ENCODE assay signal across 16 cellular contexts in genomic region chr16:26985100-26986065, GRCh38.
DNase-seq lines count a peak whose midpoint lies in the region; ATAC-seq and TF ChIP-seq lines count a peak whose summit lies in the region.
"Had no signal": no experiment of that assay in that cellular context is flagged by ENCODE, and none has a peak within 500 bp of the region (broad histone marks: within the 10 kb centered on the region; RNA-seq: fewer than 3 reads in every experiment).

No MANE protein-coding gene starts in this region.

- H3K14ac ChIP-seq in IMR-90 (replicated peaks; ENCODE audit: low read depth, low read length) = peak overlapping the region; percentile 65

- H3K36me3 ChIP-seq in GM23338 (ENCODE audit: insufficient read depth) (no peaks in the 10 kb centered on the region), IMR-90 (ENCODE audit: control insufficient read depth, insufficient read depth, low read length) (no peaks in the 10 kb centered on the region), endodermal cell (ENCODE audit: control insufficient read depth, insufficient read depth, low read length) (no peaks in the 10 kb centered on the region), mesendoderm (ENCODE audit: control insufficient read depth, insufficient read depth, low read length) (no peaks in the 10 kb centered on the region), WERI-Rb-1 (no peaks in the 10 kb centered on the region)
- H3K36me3 ChIP-seq in naive thymus-derived CD4-positive, alpha-beta T cell (ENCODE audit: control insufficient read depth in 2 of 3, insufficient read depth in 3 of 3, low read length in 3 of 3) = no peaks in the 10 kb centered on the region
- H3K36me3 ChIP-seq: BE2C had no signal

- H3K23ac ChIP-seq in IMR-90 (ENCODE audit: low read depth, low read length) = 0 out of 2 replicates have a peak overlapping the region, but pooled peaks have one; percentile 49
- no peak overlapping the region for H3K23ac ChIP-seq in mesendoderm (ENCODE audit: low read length)

- TF ChIP-seq CTCF in GM23338 (conservative IDR thresholded peaks at IDR 0.05; ENCODE audit: low read depth in 2 of 2) (no peak), IMR-90 (conservative IDR thresholded peaks at IDR 0.05; ENCODE audit: low read depth, low read length) (no peak), endodermal cell (conservative IDR thresholded peaks at IDR 0.05) (no peak), WERI-Rb-1 (IDR thresholded peaks at IDR 0.05; ENCODE audit: low read depth, low read length) (no peak)

- peak overlapping the region; percentile 98 for H4K91ac ChIP-seq in IMR-90 (ENCODE audit: insufficient read depth, low read depth, low read length)

- H3K9me3 Mint-ChIP-seq in GM23338 (peaks cover 90% of the 10 kb centered on the region), endodermal cell (peaks cover 8% of the 10 kb centered on the region)
- no peaks in the 10 kb centered on the region for H3K9me3 Mint-ChIP-seq in naive thymus-derived CD4-positive, alpha-beta T cell
- H3K9me3 Mint-ChIP-seq: CD4-positive, alpha-beta memory T cell had no signal

- no peak overlapping the region; the same call in 1 of the 2 replicates for H3K18ac ChIP-seq in IMR-90 (ENCODE audit: low read depth, low read length)
- no peak overlapping the region for H3K18ac ChIP-seq in mesendoderm (ENCODE audit: low read length)

- H2AK9ac ChIP-seq in IMR-90 (replicated peaks; ENCODE audit: low read depth, low read length, poor library complexity) = no peak overlapping the region

- H3K27ac Mint-ChIP-seq in GM23338 (peak overlapping the region; percentile 96), endodermal cell (peak overlapping the region; percentile 70)
- no peak overlapping the region for H3K27ac Mint-ChIP-seq in naive thymus-derived CD4-positive, alpha-beta T cell
- H3K27ac Mint-ChIP-seq: CD4-positive, alpha-beta memory T cell had no signal

- H2AK5ac ChIP-seq in IMR-90 (ENCODE audit: low read depth, low read length) (peak overlapping the region; percentile 88), mesendoderm (ENCODE audit: low read length) (no peak overlapping the region)

- peaks cover 9% of the 10 kb centered on the region for H3K27me3 Mint-ChIP-seq in GM23338 (ENCODE audit: insufficient read depth, low read depth, poor library complexity)
- H3K27me3 Mint-ChIP-seq in endodermal cell (ENCODE audit: insufficient read depth) = peaks cover 37% of the 10 kb centered on the region
- peaks cover 4 to 22% (median 13%) of the 10 kb centered on the region in 5 donors for H3K27me3 Mint-ChIP-seq in naive thymus-derived CD4-positive, alpha-beta T cell

- H2BK15ac ChIP-seq in IMR-90 (ENCODE audit: low read depth, low read length) (peak overlapping the region; percentile 86; the same call in 2 of the 3 replicates), mesendoderm (replicated peaks; ENCODE audit: low read depth) (no peak overlapping the region)

- dilution Hi-C loops in IMR-90 (cut with HindIII; ENCODE audit: low sequenced_read_pairs, unreplicated experiment) = no loop called here

- H3K4ac ChIP-seq in IMR-90 (ENCODE audit: low read depth, low read length) = peak overlapping the region; percentile 97
- no peak overlapping the region for H3K4ac ChIP-seq in mesendoderm (ENCODE audit: low read depth, low read length)

- CTCF ChIA-PET in IMR-90 (lab: Yijun Ruan, JAX) = no interaction called here
- CTCF ChIA-PET in naive thymus-derived CD4-positive, alpha-beta T cell (lab: Charles Lee) = no interaction called here

- no peaks in the 10 kb centered on the region for H3K9me3 ChIP-seq in IMR-90 (ENCODE audit: control insufficient read depth, insufficient read depth, low read length)
- H3K9me3 ChIP-seq in endodermal cell (ENCODE audit: control insufficient read depth, low read length) = no peaks in the 10 kb centered on the region
- H3K9me3 ChIP-seq in WERI-Rb-1 (ENCODE audit: severe bottlenecking) = peaks cover 3% of the 10 kb centered on the region
- no peaks in the 10 kb centered on the region for H3K9me3 ChIP-seq in naive thymus-derived CD4-positive, alpha-beta T cell (ENCODE audit: control insufficient read depth in 2 of 3, low read length in 3 of 3)
- H3K9me3 ChIP-seq: BE2C had no signal

- TF ChIP-seq RAD21 in IMR-90 (IDR thresholded peaks at IDR 0.05; ENCODE audit: low read length) = no peak

- ATAC-seq in GM23338 = peak; percentile 84
- no peak for ATAC-seq in IMR-90 (ENCODE audit: low read depth)
- no peak for ATAC-seq in naive thymus-derived CD4-positive, alpha-beta T cell

- H2AFZ ChIP-seq in GM23338 (0 out of 2 replicates have a peak overlapping the region, but pooled peaks have one; percentile 61), IMR-90 (replicated peaks; ENCODE audit: low read length, poor library complexity) (no peak overlapping the region)

- intact Hi-C loops in IMR-90 (cut with micrococcal nuclease) = no loop called here
- intact Hi-C loops in naive thymus-derived CD4-positive, alpha-beta T cell (cut with micrococcal nuclease) = no loop called here
- intact Hi-C loops in head of caudate nucleus (cut with DNase I) = no loop called here

- peaks cover 18% of the 10 kb centered on the region for H3K9me2 ChIP-seq in GM23338 (ENCODE audit: insufficient read depth)

- peak overlapping the region; percentile 48 for H3K4me3 Mint-ChIP-seq in GM23338
- H3K4me3 Mint-ChIP-seq in endodermal cell = no peak overlapping the region
- H3K4me3 Mint-ChIP-seq in naive thymus-derived CD4-positive, alpha-beta T cell = no peak overlapping the region
- H3K4me3 Mint-ChIP-seq: CD4-positive, alpha-beta memory T cell had no signal

- peak; percentile 52 for DNase-seq in GM23338 (ENCODE audit: low spot score)
- DNase-seq in IMR-90 = no peak
- DNase-seq in endodermal cell = peak; percentile 57
- DNase-seq in mesendoderm = peak; percentile 15
- no peak for DNase-seq in WERI-Rb-1
- DNase-seq in naive thymus-derived CD4-positive, alpha-beta T cell = no peak
- DNase-seq in head of caudate nucleus = no peak
- DNase-seq: BE2C; CD4-positive, alpha-beta memory T cell; DND-41; HCEC 1CT; Karpas-422; MM.1S; NCI-H1105 treated with DMSO at 0.1 percent for 48 hours; NCI-H187; SHP77 treated with DMSO at 0.1 percent for 48 hours had no signal

- H4K5ac ChIP-seq in IMR-90 (ENCODE audit: low read depth, low read length) (peak overlapping the region; percentile 32; the same call in 1 of the 2 replicates), mesendoderm (ENCODE audit: low read length) (no peak overlapping the region)

- peak overlapping the region; percentile 42 for H3K4me3 ChIP-seq in GM23338
- no peak overlapping the region for H3K4me3 ChIP-seq in IMR-90 (ENCODE audit: insufficient read depth, low read depth, low read length)
- H3K4me3 ChIP-seq in endodermal cell (ENCODE audit: low read length) = no peak overlapping the region
- no peak overlapping the region for H3K4me3 ChIP-seq in mesendoderm (ENCODE audit: low read length)
- no peak overlapping the region for H3K4me3 ChIP-seq in WERI-Rb-1 (ENCODE audit: low read depth, low read length)
- H3K4me3 ChIP-seq in naive thymus-derived CD4-positive, alpha-beta T cell (ENCODE audit: low read length) = no peak overlapping the region

- H3K27me3 ChIP-seq in GM23338 (ENCODE audit: insufficient read depth) (no peaks in the 10 kb centered on the region), IMR-90 (ENCODE audit: control insufficient read depth, insufficient read depth, low read length) (no peaks in the 10 kb centered on the region), endodermal cell (ENCODE audit: control insufficient read depth, insufficient read depth, low read length, poor library complexity, severe bottlenecking) (peaks cover 36% of the 10 kb centered on the region), mesendoderm (ENCODE audit: insufficient read depth, low read length, poor library complexity) (no peaks in the 10 kb centered on the region), WERI-Rb-1 (ENCODE audit: insufficient read depth, low read depth, severe bottlenecking) (peaks cover 82% of the 10 kb centered on the region)
- no peaks in the 10 kb centered on the region for H3K27me3 ChIP-seq in naive thymus-derived CD4-positive, alpha-beta T cell (ENCODE audit: control insufficient read depth in 2 of 2, insufficient read depth in 2 of 2, low read length in 2 of 2)
- H3K27me3 ChIP-seq: BE2C had no signal

- in situ Hi-C loops in IMR-90 (cut with MboI; ENCODE audit: low sequenced_read_pairs) = no loop called here

- H3F3A ChIP-seq in GM23338 (replicated peaks; ENCODE audit: low read depth) = 0 out of 2 replicates have a peak, but pooled peaks cover 10% of the 10 kb centered on the region

- H3K79me2 ChIP-seq in GM23338 (replicated peaks; ENCODE audit: insufficient read depth) (no peaks in the 10 kb centered on the region), mesendoderm (ENCODE audit: control insufficient read depth, insufficient read depth, low read length) (no peaks in the 10 kb centered on the region)

- H2BK20ac ChIP-seq in IMR-90 (ENCODE audit: low read depth, low read length) = peak overlapping the region; percentile 100

- H3K56ac ChIP-seq in IMR-90 (ENCODE audit: extremely low read depth, insufficient read depth, low read length) = no peak overlapping the region
- no peak overlapping the region for H3K56ac ChIP-seq in mesendoderm (ENCODE audit: low read length)

- H3K4me1 Mint-ChIP-seq in GM23338 = peaks cover 22% of the 10 kb centered on the region
- peaks cover 7% of the 10 kb centered on the region for H3K4me1 Mint-ChIP-seq in endodermal cell
- H3K4me1 Mint-ChIP-seq in naive thymus-derived CD4-positive, alpha-beta T cell = no peaks in the 10 kb centered on the region
- H3K4me1 Mint-ChIP-seq: CD4-positive, alpha-beta memory T cell had no signal

- H3K4me2 ChIP-seq in GM23338 = peak overlapping the region; percentile 74
- no peak overlapping the region for H3K4me2 ChIP-seq in IMR-90 (ENCODE audit: low read depth, low read length)
- H3K4me2 ChIP-seq in mesendoderm (ENCODE audit: low read length) = no peak overlapping the region

- H2BK5ac ChIP-seq in IMR-90 (ENCODE audit: low read depth, low read length, poor library complexity, severe bottlenecking) (peak overlapping the region; percentile 61), mesendoderm (ENCODE audit: low read length) (no peak overlapping the region)

- H2BK120ac ChIP-seq in IMR-90 (ENCODE audit: low read depth, low read length) (peak overlapping the region; percentile 98), mesendoderm (ENCODE audit: low read depth, low read length) (no peak overlapping the region)

- H3K27ac ChIP-seq in GM23338 (ENCODE audit: low read depth) (peak overlapping the region; percentile 97), IMR-90 (ENCODE audit: insufficient read depth, low read length) (peak overlapping the region; percentile 49; the same call in 1 of the 2 replicates), endodermal cell (ENCODE audit: low read depth, low read length) (no peak overlapping the region), mesendoderm (ENCODE audit: low read depth, low read length) (no peak overlapping the region), WERI-Rb-1 (no peak overlapping the region)
- H3K27ac ChIP-seq in naive thymus-derived CD4-positive, alpha-beta T cell (ENCODE audit: low read depth, low read length) = no peak overlapping the region

- no peak for TF ChIP-seq POLR2A in IMR-90 (IDR thresholded peaks at IDR 0.05; ENCODE audit: low read depth, low read length)

- H4K20me1 ChIP-seq in GM23338 (replicated peaks; ENCODE audit: insufficient read depth) (no peaks in the 10 kb centered on the region), IMR-90 (ENCODE audit: insufficient read depth, low read length) (no peaks in the 10 kb centered on the region)

- WGBS in IMR-90 (ENCODE audit: extremely low coverage in 2 of 2, insufficient read length in 1 of 2), 2 experiments = 79% methylated on average over 6 of the region's 17 CpGs; no CpG with 5 or more reads in 1 of the 2 experiments
- 84 to 85% methylated on average over 9 to 17 of the region's 17 CpGs for WGBS in endodermal cell (ENCODE audit: insufficient coverage in 1 of 2, insufficient read length in 1 of 2), 2 experiments
- WGBS in mesendoderm (ENCODE audit: extremely low coverage, insufficient coverage, low lambda C conversion rate) = no CpG with 5 or more reads among the region's 17 CpGs

- H3K4me1 ChIP-seq in GM23338 (ENCODE audit: insufficient read depth) = peaks cover 25% of the 10 kb centered on the region
- H3K4me1 ChIP-seq in IMR-90 (ENCODE audit: control insufficient read depth, insufficient read depth, low read length) = peaks cover 39% of the 10 kb centered on the region
- H3K4me1 ChIP-seq in endodermal cell (ENCODE audit: control insufficient read depth, insufficient read depth, low read length) = no peaks in the 10 kb centered on the region
- H3K4me1 ChIP-seq in mesendoderm (ENCODE audit: control insufficient read depth, low read depth, low read length) = no peaks in the 10 kb centered on the region
- H3K4me1 ChIP-seq in naive thymus-derived CD4-positive, alpha-beta T cell (ENCODE audit: control insufficient read depth in 2 of 2, insufficient read depth in 2 of 2, low read length in 2 of 2) = no peaks in the 10 kb centered on the region
- H3K4me1 ChIP-seq: BE2C had no signal

- H3K79me1 ChIP-seq in IMR-90 (ENCODE audit: low read depth in 1 of 2, low read length in 2 of 2) = peaks cover 0 to 3% of the 10 kb centered on the region in 2 experiments; a peak in 1 of 4 replicates
- H3K79me1 ChIP-seq in mesendoderm (ENCODE audit: low read length) = no peaks in the 10 kb centered on the region

- H4K8ac ChIP-seq in IMR-90 (ENCODE audit: low read depth in 2 of 2, low read length in 2 of 2) = peak overlapping the region; percentile 76 to 80; a peak in 3 of 4 replicates
- no peak overlapping the region for H4K8ac ChIP-seq in mesendoderm (ENCODE audit: low read depth, low read length)

- H3K9ac ChIP-seq in IMR-90 (ENCODE audit: low read depth, low read length) = no peak overlapping the region
- no peak overlapping the region for H3K9ac ChIP-seq in endodermal cell (ENCODE audit: extremely low read depth, low read length, poor library complexity, severe bottlenecking)
- no peak overlapping the region for H3K9ac ChIP-seq in mesendoderm (ENCODE audit: low read length)

- peaks cover 13% of the 10 kb centered on the region for H3K36me3 Mint-ChIP-seq in GM23338 (ENCODE audit: low read depth)
- H3K36me3 Mint-ChIP-seq in endodermal cell (ENCODE audit: low read depth) = no peaks in the 10 kb centered on the region
- H3K36me3 Mint-ChIP-seq in naive thymus-derived CD4-positive, alpha-beta T cell = no peaks in the 10 kb centered on the region
- H3K36me3 Mint-ChIP-seq: CD4-positive, alpha-beta memory T cell had no signal

- no TSS peak for BruUV-seq in IMR-90 (replicated peaks; lab: Mats Ljungman, UMichigan)

- POLR2A ChIA-PET in IMR-90 (lab: Charles Lee; ENCODE audit: unreplicated experiment) = no interaction called here
- POLR2A ChIA-PET in naive thymus-derived CD4-positive, alpha-beta T cell (lab: Charles Lee) = no interaction called here

- H3K9me1 ChIP-seq in IMR-90 (ENCODE audit: insufficient read depth, low read length) = peaks cover 31% of the 10 kb centered on the region

Comparison
In these comparisons a context has a peak if more than half of its experiments do, and no peak if none do; other contexts are left out.
1. DNase-seq: peak in GM23338 (single experiment), endodermal cell (single experiment) and mesendoderm (single experiment); none in IMR-90 (single experiment), WERI-Rb-1 (single experiment), naive thymus-derived CD4-positive, alpha-beta T cell (0 of 9) and head of caudate nucleus (0 of 42).
2. H3K27ac ChIP-seq: peak in GM23338 (single experiment) and IMR-90 (single experiment); none in endodermal cell (single experiment), mesendoderm (single experiment), WERI-Rb-1 (single experiment) and naive thymus-derived CD4-positive, alpha-beta T cell (single experiment).
3. H3K27ac Mint-ChIP-seq: peak in GM23338 (single experiment) and endodermal cell (single experiment); none in naive thymus-derived CD4-positive, alpha-beta T cell (0 of 9).